9 cellular contexts compared by ENCODE assay signal in genomic region chr5:4862500-4862899, GRCh38.
DNase-seq lines count a peak whose midpoint lies in the region; ATAC-seq and TF ChIP-seq lines count a peak whose summit lies in the region.
"Had no signal": no experiment of that assay in that cellular context is flagged by ENCODE, and none has a peak within 500 bp of the region (broad histone marks: within the 10 kb centered on the region; RNA-seq: fewer than 3 reads in every experiment).

No MANE protein-coding gene starts in this region.

- H3K36me3 ChIP-seq in A673 (ENCODE audit: insufficient read depth, low read length, poor library complexity, severe bottlenecking) (no peaks in the 10 kb centered on the region), colonic mucosa (no peaks in the 10 kb centered on the region), neural progenitor cell (no peaks in the 10 kb centered on the region)

- peaks cover 4% of the 10 kb centered on the region for H3K27me3 Mint-ChIP-seq in neural progenitor cell (ENCODE audit: insufficient read depth, low read depth)
- H3K27me3 Mint-ChIP-seq: central memory CD8-positive, alpha-beta T cell had no signal

- no peaks in the 10 kb centered on the region for H4K20me1 ChIP-seq in neural progenitor cell (ENCODE audit: low read depth)

- no peaks in the 10 kb centered on the region for H3F3A ChIP-seq in neural progenitor cell (ENCODE audit: low read depth)

- H3K27me3 ChIP-seq in A673 (replicated peaks; ENCODE audit: insufficient read depth, low read depth, low read length, poor library complexity) (peaks cover 15% of the 10 kb centered on the region), colonic mucosa (no peaks in the 10 kb centered on the region), neural progenitor cell (no peaks in the 10 kb centered on the region)

- no peaks in the 10 kb centered on the region for H3K36me3 Mint-ChIP-seq in neural progenitor cell

- POLR2A ChIA-PET in A673 (lab: Charles Lee; ENCODE audit: low non-redundant PET), result no interaction called here

- no peak overlapping the region for H3K4me2 ChIP-seq in neural progenitor cell

- peak; percentile 69 for TF ChIP-seq CTCF in A673 (conservative IDR thresholded peaks at IDR 0.05; ENCODE audit: low read depth, low read length)
- TF ChIP-seq CTCF in GM20000 (IDR thresholded peaks at IDR 0.05; ENCODE audit: extremely low read depth, missing control alignments), result peak; percentile 21
- TF ChIP-seq CTCF in colonic mucosa (IDR thresholded peaks at IDR 0.05), result peak; percentile 26
- peak; percentile 84 for TF ChIP-seq CTCF in neural progenitor cell (IDR thresholded peaks at IDR 0.05)

- no peak overlapping the region for H3K27ac ChIP-seq in A673 (ENCODE audit: low read depth, low read length, poor library complexity, severe bottlenecking)
- no peak overlapping the region for H3K27ac ChIP-seq in colonic mucosa
- H3K27ac ChIP-seq in neural progenitor cell, result no peak overlapping the region

- H3K4me1 Mint-ChIP-seq in neural progenitor cell, result no peaks in the 10 kb centered on the region
- H3K4me1 Mint-ChIP-seq: central memory CD8-positive, alpha-beta T cell had no signal

- intact Hi-C loops in A673 (cut with micrococcal nuclease; ENCODE audit: unreplicated experiment) (no loop called here), colonic mucosa (cut with DNase I) (no loop called here)

- H2AFZ ChIP-seq in neural progenitor cell (replicated peaks), result no peak overlapping the region

- H3K9me3 ChIP-seq in A673 (ENCODE audit: low read depth, low read length, poor library complexity, severe bottlenecking), result no peaks in the 10 kb centered on the region
- H3K9me3 ChIP-seq in colonic mucosa, result no peaks in the 10 kb centered on the region
- H3K9me3 ChIP-seq in neural progenitor cell (ENCODE audit: low read depth), result no peaks in the 10 kb centered on the region

- DNase-seq in A673 (ENCODE audit: low spot score) (peak; percentile 54), GM20000 (ENCODE audit: low spot score) (peak; percentile 42), NCI-H748 treated with DMSO at 0.1 percent for 48 hours (lab: John Stamatoyannopoulos, UW) (peak; percentile 94), colonic mucosa (no peak), neural progenitor cell (ENCODE audit: low spot score) (peak; percentile 64), activated gamma-delta T cell treated with Interleukin-2 at 50 U/mL for 16 hours (no peak)

- no peaks in the 10 kb centered on the region for H3K79me2 ChIP-seq in neural progenitor cell (ENCODE audit: low read depth)

- CTCF ChIA-PET in A673 (lab: Charles Lee), result interaction anchor here (0.6 kb wide), 1 partner anchor 557 kb away, joined by 5 read pairs; no protein-coding TSS in a partner anchor

- H3K9me3 Mint-ChIP-seq in neural progenitor cell, result peaks cover 5% of the 10 kb centered on the region

- H3K4me3 ChIP-seq in A673 (ENCODE audit: low read depth, low read length, poor library complexity, severe bottlenecking), result no peak overlapping the region
- no peak overlapping the region for H3K4me3 ChIP-seq in colonic mucosa
- no peak overlapping the region for H3K4me3 ChIP-seq in neural progenitor cell

- no TSS peak for BruUV-seq in A673 (replicated peaks; lab: Mats Ljungman, UMichigan)

- H3K4me1 ChIP-seq in A673 (ENCODE audit: insufficient read depth, low read length, poor library complexity, severe bottlenecking) (no peaks in the 10 kb centered on the region), colonic mucosa (no peaks in the 10 kb centered on the region), neural progenitor cell (no peaks in the 10 kb centered on the region)

- no peak overlapping the region for H3K9ac ChIP-seq in colonic mucosa (ENCODE audit: low read depth in 2 of 2, low read length in 2 of 2)
- H3K9ac ChIP-seq in neural progenitor cell, result no peak overlapping the region

- no peak overlapping the region for H3K27ac Mint-ChIP-seq in neural progenitor cell

- ATAC-seq in GM18861 (IDR thresholded peaks at IDR 0.05; ENCODE audit: unreplicated experiment) (no peak), HG03280 (IDR thresholded peaks at IDR 0.05; ENCODE audit: unreplicated experiment) (no peak)

- H3K4me3 Mint-ChIP-seq in neural progenitor cell, result no peak overlapping the region
- H3K4me3 Mint-ChIP-seq: central memory CD8-positive, alpha-beta T cell had no signal

Comparison
In these comparisons a context has a peak if more than half of its experiments do, and no peak if none do; other contexts are left out.
1. DNase-seq: peak in A673 (single experiment), GM20000 (single experiment), NCI-H748 treated with DMSO at 0.1 percent for 48 hours (single experiment) and neural progenitor cell (single experiment); none in colonic mucosa (single experiment) and activated gamma-delta T cell treated with Interleukin-2 at 50 U/mL for 16 hours (single experiment).
2. CTCF ChIP-seq: peak in every context shown above with its lines; median percentile 84 in neural progenitor cell; 69 in A673; 26 in colonic mucosa; 21 in GM20000.